ENCODE assay signal across 27 cellular contexts in the genomic region with DNA sequence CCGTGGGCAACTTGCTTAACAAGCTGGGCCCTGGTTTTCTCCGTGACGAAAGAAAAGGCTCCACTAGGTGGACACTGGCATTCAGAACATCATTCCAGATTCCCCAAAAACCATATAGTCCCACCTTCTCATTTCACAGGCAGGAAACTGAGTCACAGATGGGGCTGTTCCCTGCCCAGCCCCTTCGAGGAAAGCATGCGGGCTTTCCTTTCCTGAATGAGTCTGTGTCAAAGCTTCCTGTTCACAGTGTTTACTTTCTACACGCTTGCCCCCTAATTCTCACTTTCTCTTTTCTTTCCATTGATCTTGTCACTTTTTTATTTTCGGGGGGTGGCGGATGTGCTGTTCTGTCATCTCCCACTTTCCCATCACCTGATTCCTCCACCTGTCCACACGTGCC. TPM values are rescaled to one million over a fixed set of nuclear protein-coding genes. Genes with fewer than 3 reads are reported as not detected.
A peak's percentile ranks its signal among the peaks of the same experiment; 100 is the strongest.
DNase-seq lines count a peak whose midpoint lies in the region; ATAC-seq, FAIRE-seq and TF ChIP-seq lines count a peak whose summit lies in the region.
"Had no signal": no experiment of that assay in that cellular context is flagged by ENCODE, and none has a peak within 500 bp of the region (broad histone marks: within the 10 kb centered on the region; RNA-seq: fewer than 3 reads in every experiment).

No MANE protein-coding gene starts in this region.

- no peak overlapping the region for H3K27ac ChIP-seq in HEK293 (ENCODE audit: extremely low read depth, low read depth, low read length)
- peak overlapping the region in 1 of 8 donors; percentile 54 for H3K27ac ChIP-seq in spleen
- H3K27ac ChIP-seq in caudate nucleus (ENCODE audit: low read depth, low read length) = no peak overlapping the region
- H3K27ac ChIP-seq: left lung, right lobe of liver, thoracic aorta, vagina had no signal

- H3K4me3 ChIP-seq in HEK293 (ENCODE audit: low read depth, low read length) (no peak overlapping the region), spleen (no peak overlapping the region)
- H3K4me3 ChIP-seq: left lung, right lobe of liver, thoracic aorta, vagina had no signal

- intact Hi-C loops in spleen (cut with DNase I; ENCODE audit: low total_unique reads) = no loop called here

- 62 to 75% (median 71%) methylated on average over 9 of the region's 9 CpGs for WGBS in spleen, 5 donors

- no peak for DNase-seq in activated T-cell treated with anti-CD3 and anti-CD28 coated beads, Interleukin-2, amount 50 U/mL, for 24 hours
- DNase-seq in activated T-cell treated with anti-CD3 and anti-CD28 coated beads, Interleukin-2, amount 50 U/mL, for 48 hours = no peak
- DNase-seq in activated naive CD4-positive, alpha-beta T cell treated with anti-CD3 and anti-CD28 coated beads, Interleukin-2, amount 50 U/mL, for 72 hours (ENCODE audit: low spot score in 2 of 2) = no peak
- DNase-seq in spleen (peak; percentile 14), NCI-H1930 (lab: John Stamatoyannopoulos, UW) (no peak), GM12892 (ENCODE audit: insufficient read length) (no peak), caudate nucleus (lab: John Stamatoyannopoulos, UW) (no peak)
- DNase-seq: activated CD4-positive, alpha-beta T cell treated with anti-CD3 and anti-CD28 coated beads for 4 hours; COR-L47; DMS79; GDM1; GOT3; Karpas-422; left lung; mesendoderm; MV-4-11; NCI-H1436 treated with DMSO at 0.1 percent for 48 hours; NCI-H2107; NCI-H446; NCI-H82; right lobe of liver; stimulated activated naive CD4-positive, alpha-beta T cell treated with Interleukin-2 at 50 U/mL for 16 hours had no signal

- CTCF ChIA-PET in HEK293 (lab: Yijun Ruan, JAX) = interaction anchor here (1.6 kb wide), 1 partner anchor 18 kb away, joined by 8 read pairs; no protein-coding TSS in a partner anchor

- H3K36me3 Mint-ChIP-seq in activated T-cell treated with anti-CD3 and anti-CD28 coated beads, Interleukin-2, amount 50 U/mL, for 24 hours (ENCODE audit: low read depth) = peaks cover 97% of the 10 kb centered on the region
- H3K36me3 Mint-ChIP-seq in activated naive CD4-positive, alpha-beta T cell treated with anti-CD3 and anti-CD28 coated beads, Interleukin-2, amount 50 U/mL, for 72 hours = peaks cover 28 to 71% of the 10 kb centered on the region in 2 donors

- ATAC-seq in activated naive CD4-positive, alpha-beta T cell treated with anti-CD3 and anti-CD28 coated beads, Interleukin-2, amount 50 U/mL, for 72 hours = peak; percentile 65 to 75
- ATAC-seq: HepG2, left lung, right lobe of liver had no signal

- H3K4me1 ChIP-seq in HEK293 (ENCODE audit: control insufficient read depth, insufficient read depth, low read length) (no peaks in the 10 kb centered on the region), spleen (peaks cover 0 to 33% (median 0%) of the 10 kb centered on the region in 6 donors)
- H3K4me1 ChIP-seq: left lung, right lobe of liver, vagina had no signal

- H3K4me1 Mint-ChIP-seq in activated T-cell treated with anti-CD3 and anti-CD28 coated beads, Interleukin-2, amount 50 U/mL, for 24 hours (ENCODE audit: low read depth) = peaks cover 27% of the 10 kb centered on the region

- peaks cover 4 to 84% of the 10 kb centered on the region in 2 experiments for H3K36me3 ChIP-seq in HEK293 (ENCODE audit: control insufficient read depth in 2 of 2, insufficient read depth in 1 of 2, low read length in 2 of 2)
- peaks cover 0 to 100% (median 82%) of the 10 kb centered on the region in 6 donors for H3K36me3 ChIP-seq in spleen

- TF ChIP-seq CTCF in HEK293 (tag by site-specific recombination; IDR thresholded peaks at IDR 0.05) = no peak
- TF ChIP-seq CTCF in spleen (IDR thresholded peaks at IDR 0.05 in 8 of 11, conservative IDR thresholded peaks at IDR 0.05 in 3 of 11) = no peak

- H3K9me3 ChIP-seq in HEK293 (ENCODE audit: control insufficient read depth, insufficient read depth, low read depth, low read length) (no peaks in the 10 kb centered on the region), spleen (no peaks in the 10 kb centered on the region)
- H3K9me3 ChIP-seq: left lung, right lobe of liver, thoracic aorta, vagina had no signal

- no peaks in the 10 kb centered on the region for H3K9me3 Mint-ChIP-seq in activated T-cell treated with anti-CD3 and anti-CD28 coated beads, Interleukin-2, amount 50 U/mL, for 24 hours
- no peaks in the 10 kb centered on the region for H3K9me3 Mint-ChIP-seq in activated naive CD4-positive, alpha-beta T cell treated with anti-CD3 and anti-CD28 coated beads, Interleukin-2, amount 50 U/mL, for 72 hours

- no peak overlapping the region for H3K4me3 Mint-ChIP-seq in activated T-cell treated with anti-CD3 and anti-CD28 coated beads, Interleukin-2, amount 50 U/mL, for 24 hours

- H3K27me3 Mint-ChIP-seq in activated T-cell treated with anti-CD3 and anti-CD28 coated beads, Interleukin-2, amount 50 U/mL, for 24 hours = no peaks in the 10 kb centered on the region
- H3K27me3 Mint-ChIP-seq: progenitor cell of endocrine pancreas had no signal

- H3K27ac Mint-ChIP-seq in activated T-cell treated with anti-CD3 and anti-CD28 coated beads, Interleukin-2, amount 50 U/mL, for 24 hours = peak overlapping the region; percentile 9
- H3K27ac Mint-ChIP-seq in activated naive CD4-positive, alpha-beta T cell treated with anti-CD3 and anti-CD28 coated beads, Interleukin-2, amount 50 U/mL, for 72 hours = peak overlapping the region; percentile 20 to 86
- H3K27ac Mint-ChIP-seq: progenitor cell of endocrine pancreas had no signal

- FAIRE-seq in GM12892 (lab: Jason Lieb, UNC) = no peak
- FAIRE-seq: HepG2 had no signal

- TF ChIP-seq POLR2A in spleen (IDR thresholded peaks at IDR 0.05) (no peak), GM12892 (IDR thresholded peaks at IDR 0.05; ENCODE audit: low read depth, low read length) (no peak)

- no peaks in the 10 kb centered on the region for H3K27me3 ChIP-seq in spleen (replicated peaks in 1 of 7)
- H3K27me3 ChIP-seq: left lung, right lobe of liver, vagina had no signal

- POLR2A ChIA-PET in HEK293 (lab: Yijun Ruan, JAX) = no interaction called here

TF ChIP-seq in HEK293, 187 proteins besides CTCF, POLR2A, EP300 and RAD21:
- TF ChIP-seq ZNF658 (tag by site-specific recombination; IDR thresholded peaks at IDR 0.05) (no peak), ZNF843 (tag by site-specific recombination; IDR thresholded peaks at IDR 0.05) (no peak), ZNF791 (tag by site-specific recombination; IDR thresholded peaks at IDR 0.05) (no peak), PRDM1 (tag by site-specific recombination; IDR thresholded peaks at IDR 0.05) (peak; percentile 29; the same call in 1 of the 2 replicates)

RNA-seq across cellular contexts. Expression of a gene that starts 10.3 kb away (rescaled TPM):
- 10 to 100 TPM; 22.2 to 71.5 TPM for total RNA-seq in activated naive CD4-positive, alpha-beta T cell treated with anti-CD3 and anti-CD28 coated beads, Interleukin-2, amount 50 U/mL, for 72 hours
- total RNA-seq in spleen = 100 to 1,000 TPM; 187 to 309 (median 252) TPM
- 100 to 1,000 TPM; 162 to 202 (median 198) TPM for polyA plus RNA-seq in spleen
- polyA plus RNA-seq in GM12892 (2012; ENCODE audit: missing spikeins) = 125 TPM
